Comparison of ENCODE assay signal across 18 cellular contexts in the genomic region with DNA sequence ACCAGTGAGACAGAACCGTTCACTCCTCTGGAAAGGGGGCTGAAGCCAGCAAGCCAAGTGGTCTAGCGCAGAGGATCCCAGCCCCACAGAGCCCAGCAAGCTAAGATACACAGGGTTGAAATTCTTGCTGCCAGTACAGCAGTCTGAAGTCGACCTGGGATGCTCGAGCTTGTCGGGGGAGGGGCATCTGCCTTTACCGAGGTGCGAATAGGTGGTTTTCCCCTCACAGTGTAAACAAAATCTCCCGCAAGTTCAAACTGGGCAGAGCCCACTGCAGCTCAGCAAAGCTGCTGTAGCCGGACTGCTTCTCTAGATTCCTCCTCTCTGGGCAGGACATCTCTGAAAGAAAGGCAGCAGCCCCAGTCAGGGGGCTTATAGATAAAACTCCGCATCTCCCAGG.
"Had no signal": no experiment of that assay in that cellular context is flagged by ENCODE, and none has a peak within 500 bp of the region (broad histone marks: within the 10 kb centered on the region; RNA-seq: fewer than 3 reads in every experiment).

No MANE protein-coding gene starts in this region.

- ATAC-seq: Panc1 had no signal

- DNase-seq: KBM-7, MV-4-11, NCI-H1092, NCI-H1436, NCI-H187, NCI-H2029, NCI-H2081 treated with DMSO at 0.1 percent for 48 hours, NCI-H2171, NCI-H226, NCI-H446, NCI-H510A, NCI-H524 treated with DMSO at 0.1 percent for 48 hours, NCI-H69, NCI-H774, SHP77, SK-N-SH had no signal

- H3K9me3 ChIP-seq: SK-N-SH had no signal

- H3K27ac ChIP-seq: RWPE1 had no signal
